In the genomic region with DNA sequence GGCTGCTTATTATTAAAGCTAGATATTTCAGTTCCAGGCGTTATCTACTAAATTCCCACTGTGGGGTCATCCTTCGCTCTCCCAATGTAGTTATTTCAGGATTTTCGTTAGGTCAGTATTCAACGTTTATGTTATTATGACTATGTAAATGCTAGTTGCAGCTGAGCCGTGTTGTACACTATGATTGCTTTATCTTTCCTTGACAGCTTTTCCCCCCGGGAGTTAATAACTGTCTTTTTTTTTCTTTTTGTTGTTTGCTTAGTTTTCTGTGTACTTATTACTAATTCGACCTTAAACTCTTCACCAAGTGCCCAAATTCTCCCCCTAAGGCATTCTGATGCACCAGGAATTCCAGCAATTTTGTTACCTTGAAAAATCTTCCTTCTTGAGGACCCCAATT, we compare ENCODE assay signal across 8 cellular contexts.
"Had no signal": no experiment of that assay in that cellular context is flagged by ENCODE, and none has a peak within 500 bp of the region (broad histone marks: within the 10 kb centered on the region; RNA-seq: fewer than 3 reads in every experiment).

No MANE protein-coding gene starts in this region.

- H3K27ac ChIP-seq: GM23248, KMS-11 had no signal

- H3K4me3 ChIP-seq: GM23248 had no signal

- DNase-seq: GM23248, GOT3, H7, HCEC 1CT, IMR-90, KBM-7 had no signal

- H2AFZ ChIP-seq: GM23248 had no signal

- H3K9ac ChIP-seq: GM23248, KMS-11 had no signal

- FAIRE-seq: HTR-8/SVneo had no signal

- H3K4me2 ChIP-seq: KMS-11 had no signal
